ENCODE assay signal across 8 cellular contexts in genomic region chr7:21542891-21543527, GRCh38. TPM values are rescaled to one million over a fixed set of nuclear protein-coding genes. Genes with fewer than 3 reads are reported as not detected.
DNase-seq lines count a peak whose midpoint lies in the region; ATAC-seq and TF ChIP-seq lines count a peak whose summit lies in the region.

Gene DNAH11 (plus strand): TSS chr7:21543039. CDS start chr7:21543246, 207 bp downstream.

- no peak within 1 kb of the TSS for H3K4ac ChIP-seq in mesenchymal stem cell (ENCODE audit: low read depth in 1 of 2, low read length in 2 of 2)

- intact Hi-C loops in Panc1 (cut with micrococcal nuclease; ENCODE audit: unreplicated experiment): no loop called here

- H3K23ac ChIP-seq in mesenchymal stem cell (ENCODE audit: low read length in 2 of 2): no peak within 1 kb of the TSS

- peaks cover 9% of the 10 kb centered on the region for H3K4me1 ChIP-seq in Panc1 (ENCODE audit: control insufficient read depth, insufficient read depth, low read length)
- peaks cover 0 to 14% of the 10 kb centered on the region in 2 donors for H3K4me1 ChIP-seq in duodenal mucosa (ENCODE audit: control insufficient read depth in 1 of 2, insufficient read depth in 2 of 2, low read length in 2 of 2)
- H3K4me1 ChIP-seq in mesenchymal stem cell (ENCODE audit: control insufficient read depth, insufficient read depth, low read depth, low read length): peaks cover 12% of the 10 kb centered on the region
- H3K4me1 ChIP-seq in tibial nerve: peaks cover 0 to 17% (median 8%) of the 10 kb centered on the region in 4 donors

- peak within 1 kb of the TSS; percentile 36 for H2BK15ac ChIP-seq in mesenchymal stem cell (ENCODE audit: low read depth, poor library complexity, severe bottlenecking)

- no peaks in the 10 kb centered on the region for H3K79me1 ChIP-seq in mesenchymal stem cell (replicated peaks; ENCODE audit: low read length, poor library complexity, severe bottlenecking)

- H2BK5ac ChIP-seq in mesenchymal stem cell (ENCODE audit: low read depth, low read length, poor library complexity, severe bottlenecking): no peak within 1 kb of the TSS

- in situ Hi-C loops in Panc1 (cut with HindIII; ENCODE audit: low pct_unique_long_range_greater_than_20kb, low sequenced_read_pairs): no loop called here

- H4K8ac ChIP-seq in mesenchymal stem cell (ENCODE audit: low read length): no peak within 1 kb of the TSS

- BruUV-seq in Panc1 (replicated peaks; lab: Mats Ljungman, UMichigan): no TSS peak

- no peak for TF ChIP-seq EP300 in tibial nerve (IDR thresholded peaks at IDR 0.05)

- CTCF ChIA-PET in Panc1 (lab: Charles Lee): no interaction called here

- no peak within 1 kb of the TSS for H3K27ac ChIP-seq in Panc1 (ENCODE audit: low read length)
- H3K27ac ChIP-seq in duodenal mucosa (ENCODE audit: low read depth, low read length): no peak within 1 kb of the TSS
- no peak within 1 kb of the TSS for H3K27ac ChIP-seq in mesenchymal stem cell (ENCODE audit: low read length, poor library complexity, severe bottlenecking)
- no peak within 1 kb of the TSS for H3K27ac ChIP-seq in tibial nerve

- H3K14ac ChIP-seq in mesenchymal stem cell (ENCODE audit: low read length in 2 of 2): peak within 1 kb of the TSS in 1 of 2 experiments; percentile 1

- no peak within 1 kb of the TSS for H3K18ac ChIP-seq in mesenchymal stem cell (ENCODE audit: low read depth in 1 of 2, low read length in 2 of 2)

- no peak within 1 kb of the TSS for H2BK120ac ChIP-seq in mesenchymal stem cell (ENCODE audit: low read depth, low read length)

- H3K9me3 ChIP-seq in Panc1 (ENCODE audit: control insufficient read depth, insufficient read depth, low read depth, low read length) (no peaks in the 10 kb centered on the region), duodenal mucosa (ENCODE audit: control insufficient read depth in 1 of 2, low read length in 2 of 2) (no peaks in the 10 kb centered on the region), mesenchymal stem cell (ENCODE audit: control insufficient read depth, low read length) (no peaks in the 10 kb centered on the region), tibial nerve (peaks cover 0 to 2% (median 0%) of the 10 kb centered on the region in 4 donors)

- peak within 1 kb of the TSS; percentile 97 for H3K4me2 ChIP-seq in mesenchymal stem cell (ENCODE audit: low read length, poor library complexity, severe bottlenecking)

- H2AK5ac ChIP-seq in mesenchymal stem cell (ENCODE audit: low read length, severe bottlenecking): no peak within 1 kb of the TSS

- WGBS in mesenchymal stem cell: under 1% methylated on average over 56 of the region's 66 CpGs
- WGBS in tibial nerve, 2 donors: 0 to 1% methylated on average over 19 to 31 of the region's 66 CpGs

- H3K27me3 ChIP-seq in Panc1 (ENCODE audit: control insufficient read depth, insufficient read depth, low read length) (peaks cover 47% of the 10 kb centered on the region), duodenal mucosa (ENCODE audit: control insufficient read depth in 1 of 2, insufficient read depth in 2 of 2, low read length in 2 of 2) (peaks cover 33 to 66% of the 10 kb centered on the region in 2 donors), mesenchymal stem cell (ENCODE audit: control insufficient read depth in 1 of 2, insufficient read depth in 1 of 2, low read length in 2 of 2) (peaks cover 46 to 48% of the 10 kb centered on the region in 2 experiments), tibial nerve (peaks cover 0 to 53% of the 10 kb centered on the region in 2 donors)

- H4K91ac ChIP-seq in mesenchymal stem cell (ENCODE audit: low read length): no peak within 1 kb of the TSS

- H3K36me3 ChIP-seq in Panc1 (ENCODE audit: control insufficient read depth, insufficient read depth, low read length): no peaks in the 10 kb centered on the region
- no peaks in the 10 kb centered on the region for H3K36me3 ChIP-seq in duodenal mucosa (ENCODE audit: control insufficient read depth in 1 of 2, insufficient read depth in 2 of 2, low read length in 2 of 2)
- H3K36me3 ChIP-seq in mesenchymal stem cell (ENCODE audit: control insufficient read depth in 1 of 2, insufficient read depth in 2 of 2, low read depth in 1 of 2, low read length in 2 of 2): no peaks in the 10 kb centered on the region
- H3K36me3 ChIP-seq in tibial nerve: no peaks in the 10 kb centered on the region

- no peak within 1 kb of the TSS for H2BK12ac ChIP-seq in mesenchymal stem cell (ENCODE audit: low read length in 2 of 2)

- peak; percentile 47 for DNase-seq in D341Med (ENCODE audit: low spot score)
- DNase-seq in Panc1 (ENCODE audit: low read depth, low spot score): no peak
- peak; percentile 41 for DNase-seq in mesenchymal stem cell
- no peak for DNase-seq in tibial nerve (ENCODE audit: low spot score in 2 of 2)
- no peak for DNase-seq in NCI-H187 (lab: John Stamatoyannopoulos, UW)

- POLR2A ChIA-PET in Panc1 (lab: Charles Lee): no interaction called here

- TF ChIP-seq CTCF in Panc1 (IDR thresholded peaks at IDR 0.05) (no peak; the same call in 1 of the 2 replicates), tibial nerve (IDR thresholded peaks at IDR 0.05) (no peak)

- H3K9ac ChIP-seq in duodenal mucosa (ENCODE audit: low read depth in 1 of 2, low read length in 2 of 2) (no peak within 1 kb of the TSS), mesenchymal stem cell (ENCODE audit: low read length) (no peak within 1 kb of the TSS)

- TF ChIP-seq POLR2A in tibial nerve (IDR thresholded peaks at IDR 0.05): no peak

- H3K4me3 ChIP-seq in Panc1 (ENCODE audit: low read depth in 2 of 2, low read length in 2 of 2) (peak within 1 kb of the TSS; percentile 33 to 56), duodenal mucosa (ENCODE audit: low read depth in 1 of 2, low read length in 2 of 2) (peak within 1 kb of the TSS; percentile 50 to 56), mesenchymal stem cell (ENCODE audit: insufficient read depth in 1 of 2, low read depth in 1 of 2, low read length in 2 of 2) (peak within 1 kb of the TSS; percentile 39 to 61), tibial nerve (peak within 1 kb of the TSS in 3 of 4 donors; percentile 2 to 50 (median 20))

- ATAC-seq in GM21619 (IDR thresholded peaks at IDR 0.05; ENCODE audit: unreplicated experiment) (peak; percentile 63), Panc1 (peak; percentile 97), HG02870 (IDR thresholded peaks at IDR 0.05; ENCODE audit: unreplicated experiment) (no peak)

- peak within 1 kb of the TSS; percentile 83 for H2AFZ ChIP-seq in mesenchymal stem cell (ENCODE audit: low read depth, low read length)

RNA-seq across cellular contexts. Expression of gene DNAH11, which starts in this region (rescaled TPM):
- total RNA-seq in Panc1 (2021; ENCODE audit: unreplicated experiment): 0.15 TPM
- polyA plus RNA-seq in Panc1 (2012; ENCODE audit: insufficient read length): 0.12 TPM
- polyA plus RNA-seq in mesenchymal stem cell (2013, experiment 1 of 2): 0.11 TPM
- 0.10 TPM for polyA plus RNA-seq in mesenchymal stem cell (2013, experiment 2 of 2)
- total RNA-seq in tibial nerve: 1 to 10 TPM in 2 of 4 donors, under 1 TPM in 2; 0.20 to 2.5 (median 0.71) TPM

Comparison
In these comparisons a context has a peak if more than half of its experiments do, and no peak if none do; other contexts are left out.
1. Peak in ATAC-seq and H3K4me3 ChIP-seq in Panc1; RNA of the gene not detected or under 1 TPM.
2. DNase-seq: peak in D341Med (single experiment) and mesenchymal stem cell (single experiment); none in Panc1 (single experiment), tibial nerve (0 of 2) and NCI-H187 (0 of 2).
3. Peak in every context shown above with its lines, with median percentiles within 50 percentile points of each other: H3K4me3 ChIP-seq.